12 cellular contexts compared by ENCODE assay signal in genomic region chr7:40507166-40507565, GRCh38.
A peak's percentile ranks its signal among the peaks of the same experiment; 100 is the strongest.
DNase-seq lines count a peak whose midpoint lies in the region; ATAC-seq, FAIRE-seq and TF ChIP-seq lines count a peak whose summit lies in the region.
"Had no signal": no experiment of that assay in that cellular context is flagged by ENCODE, and none has a peak within 500 bp of the region (broad histone marks: within the 10 kb centered on the region; RNA-seq: fewer than 3 reads in every experiment).

No MANE protein-coding gene starts in this region.

- no peak for FAIRE-seq in K562 (lab: Jason Lieb, UNC)

- no peak overlapping the region for H2AK5ac ChIP-seq in neuronal stem cell (ENCODE audit: low read depth, low read length)

- H3K79me1 ChIP-seq in neuronal stem cell (ENCODE audit: low read depth, low read length): no peaks in the 10 kb centered on the region

- in situ Hi-C loops in K562 (cut with MboI): loop anchor here (10.0 kb wide), 1 partner anchor 748 kb away; no protein-coding TSS in a partner anchor

- no peak overlapping the region for H4K91ac ChIP-seq in neuronal stem cell (ENCODE audit: low read depth, low read length, poor library complexity)

- no peak overlapping the region for H2AFZ ChIP-seq in Karpas-422 (ENCODE audit: low read length)
- H2AFZ ChIP-seq in K562 (ENCODE audit: low read depth, low read length): no peak overlapping the region
- no peak overlapping the region for H2AFZ ChIP-seq in neuronal stem cell (ENCODE audit: low read length)
- no peak overlapping the region for H2AFZ ChIP-seq in hepatocyte

- no peak for TF ChIP-seq POLR2A in K562 (conservative IDR thresholded peaks at IDR 0.05)

- no peak overlapping the region for H2BK12ac ChIP-seq in neuronal stem cell (ENCODE audit: low read length)

- H3K4me1 ChIP-seq in Karpas-422 (ENCODE audit: low read length) (no peaks in the 10 kb centered on the region), K562 (replicated peaks in 1 of 2; ENCODE audit: control insufficient read depth in 2 of 2, insufficient read depth in 2 of 2, low read length in 2 of 2) (no peaks in the 10 kb centered on the region), neuronal stem cell (ENCODE audit: control insufficient read depth in 2 of 2, insufficient read depth in 1 of 2, low read depth in 1 of 2, low read length in 2 of 2) (peaks cover 5 to 12% of the 10 kb centered on the region in 2 donors), hepatocyte (ENCODE audit: insufficient read depth) (no peaks in the 10 kb centered on the region)
- H3K4me1 ChIP-seq: HAP-1 had no signal

- TF ChIP-seq EP300 in K562 (IDR thresholded peaks at IDR 0.05; ENCODE audit: low read length): no peak

- no TSS peak for BruUV-seq in K562 (replicated peaks; lab: Mats Ljungman, UMichigan)

- TF ChIP-seq RAD21 in K562 (CRISPR knock-in tag; conservative IDR thresholded peaks at IDR 0.05 in 1 of 2, IDR thresholded peaks at IDR 0.05 in 1 of 2): peak; percentile 26 to 36; a peak in 2 of 4 replicates

- peak; percentile 47 for DNase-seq in NCI-H82 (lab: John Stamatoyannopoulos, UW)
- no peak for DNase-seq in NCI-H82 treated with DMSO at 0.1 percent for 48 hours (lab: John Stamatoyannopoulos, UW; ENCODE audit: unreplicated experiment)
- DNase-seq in Karpas-422: peak; percentile 56
- peak in 3 of 4 experiments; percentile 6 to 9 (median 6) for DNase-seq in K562 (ENCODE audit: extremely low read depth in 1 of 4, low spot score in 3 of 4)
- no peak for DNase-seq in neuronal stem cell (ENCODE audit: low spot score)
- no peak for DNase-seq in hepatocyte (ENCODE audit: low spot score)
- DNase-seq in SK-N-DZ (ENCODE audit: low spot score): no peak
- DNase-seq: activated CD8-positive, alpha-beta memory T cell treated with anti-CD3 and anti-CD28 coated beads for 24 hours; naive B cell; tibial artery had no signal

- H3K9me1 ChIP-seq in K562 (ENCODE audit: control insufficient read depth, insufficient read depth, low read length): no peaks in the 10 kb centered on the region

- H3K79me2 ChIP-seq in Karpas-422 (ENCODE audit: low read length): no peaks in the 10 kb centered on the region
- H3K79me2 ChIP-seq in K562 (ENCODE audit: control insufficient read depth, insufficient read depth, low read length): no peaks in the 10 kb centered on the region
- H3K79me2 ChIP-seq in hepatocyte: no peaks in the 10 kb centered on the region

- H3K9ac ChIP-seq in Karpas-422 (ENCODE audit: low read length) (no peak overlapping the region), K562 (ENCODE audit: insufficient read depth in 1 of 2, low read depth in 2 of 2, low read length in 2 of 2) (no peak overlapping the region), neuronal stem cell (ENCODE audit: low read depth, low read length, poor library complexity) (no peak overlapping the region)

- CTCF ChIA-PET in K562 (lab: Yijun Ruan, JAX; ENCODE audit: low intra/inter-chr PET ratio): no interaction called here

- TF ChIP-seq CTCF in K562 (IDR thresholded peaks at IDR 0.05 in 2 of 3, conservative IDR thresholded peaks at IDR 0.05 in 1 of 3; ENCODE audit: insufficient read depth in 2 of 3, low read depth in 1 of 3, low read length in 3 of 3) (peak in 1 of 3 experiments; percentile 23; a peak in 1 of 6 replicates), hepatocyte (IDR thresholded peaks at IDR 0.05; ENCODE audit: poor library complexity) (no peak)

- no peaks in the 10 kb centered on the region for H3K9me3 ChIP-seq in Karpas-422 (ENCODE audit: low read length)
- H3K9me3 ChIP-seq in K562 (replicated peaks; ENCODE audit: control insufficient read depth, insufficient read depth, low read depth, low read length): no peaks in the 10 kb centered on the region
- peaks cover 5 to 25% of the 10 kb centered on the region in 2 donors for H3K9me3 ChIP-seq in neuronal stem cell (replicated peaks in 1 of 2; ENCODE audit: control insufficient read depth in 2 of 2, insufficient read depth in 1 of 2, low read depth in 1 of 2, low read length in 2 of 2)
- no peaks in the 10 kb centered on the region for H3K9me3 ChIP-seq in hepatocyte (ENCODE audit: low read depth)
- H3K9me3 ChIP-seq: HAP-1 had no signal

- no peak overlapping the region for H4K8ac ChIP-seq in neuronal stem cell (ENCODE audit: low read depth, low read length)

- H3K9me2 ChIP-seq in Karpas-422 (replicated peaks; ENCODE audit: insufficient read depth, low read length): no peaks in the 10 kb centered on the region
- no peaks in the 10 kb centered on the region for H3K9me2 ChIP-seq in hepatocyte (replicated peaks; ENCODE audit: insufficient read depth)

- POLR2A ChIA-PET in K562 (lab: Yijun Ruan, JAX): no interaction called here

- H3K4me2 ChIP-seq in Karpas-422 (ENCODE audit: low read depth, low read length, poor library complexity, severe bottlenecking) (no peak overlapping the region), K562 (ENCODE audit: insufficient read depth, low read length) (no peak overlapping the region), neuronal stem cell (ENCODE audit: insufficient read depth, low read length, poor library complexity, severe bottlenecking) (no peak overlapping the region), hepatocyte (no peak overlapping the region)

- H3K18ac ChIP-seq in neuronal stem cell (ENCODE audit: low read length): peak overlapping the region; percentile 67

- H3K4me3 ChIP-seq in Karpas-422 (ENCODE audit: low read length) (no peak overlapping the region), K562 (no peak overlapping the region), neuronal stem cell (ENCODE audit: low read length in 2 of 2) (no peak overlapping the region), hepatocyte (no peak overlapping the region)
- H3K4me3 ChIP-seq: HAP-1, tibial artery had no signal

- H3K23ac ChIP-seq in neuronal stem cell (ENCODE audit: low read depth, low read length, poor library complexity): no peak overlapping the region

- H2BK15ac ChIP-seq in neuronal stem cell (ENCODE audit: low read length): no peak overlapping the region

- H3K27me3 ChIP-seq in Karpas-422 (ENCODE audit: low read length) (no peaks in the 10 kb centered on the region), K562 (ENCODE audit: control insufficient read depth in 2 of 2, insufficient read depth in 2 of 2, low read length in 2 of 2) (no peaks in the 10 kb centered on the region), neuronal stem cell (ENCODE audit: control insufficient read depth in 3 of 3, insufficient read depth in 3 of 3, low read depth in 1 of 3, low read length in 3 of 3) (no peaks in the 10 kb centered on the region), hepatocyte (no peaks in the 10 kb centered on the region)
- H3K27me3 ChIP-seq: tibial artery had no signal

- H3K14ac ChIP-seq in neuronal stem cell (ENCODE audit: low read length): no peak overlapping the region

- H4K20me1 ChIP-seq in Karpas-422 (ENCODE audit: insufficient read depth, low read depth, low read length) (no peaks in the 10 kb centered on the region), K562 (replicated peaks; ENCODE audit: control insufficient read depth, insufficient read depth, low read length) (no peaks in the 10 kb centered on the region), hepatocyte (ENCODE audit: insufficient read depth, poor library complexity, severe bottlenecking) (no peaks in the 10 kb centered on the region)

- H3K4ac ChIP-seq in neuronal stem cell (ENCODE audit: low read length): no peak overlapping the region

- H3K27ac ChIP-seq in Karpas-422 (ENCODE audit: low read length) (no peak overlapping the region), K562 (ENCODE audit: extremely low read depth, low read depth, low read length) (no peak overlapping the region), neuronal stem cell (replicated peaks; ENCODE audit: low read length) (no peak overlapping the region), hepatocyte (no peak overlapping the region)
- H3K27ac ChIP-seq: tibial artery had no signal

- intact Hi-C loops in K562 (cut with micrococcal nuclease): no loop called here

- no peaks in the 10 kb centered on the region for H3K36me3 ChIP-seq in Karpas-422 (ENCODE audit: insufficient read depth, low read length)
- H3K36me3 ChIP-seq in K562 (ENCODE audit: control insufficient read depth, insufficient read depth, low read length): no peaks in the 10 kb centered on the region
- no peaks in the 10 kb centered on the region for H3K36me3 ChIP-seq in neuronal stem cell (replicated peaks in 1 of 2; ENCODE audit: control insufficient read depth in 2 of 2, insufficient read depth in 2 of 2, low read length in 2 of 2)
- H3K36me3 ChIP-seq in hepatocyte (replicated peaks; ENCODE audit: insufficient read depth, low read depth): no peaks in the 10 kb centered on the region
- H3K36me3 ChIP-seq: HAP-1, tibial artery had no signal

- H2BK120ac ChIP-seq in neuronal stem cell (ENCODE audit: low read depth, low read length): no peak overlapping the region

- 19% methylated on average over 5 of the region's 6 CpGs for WGBS in K562 (ENCODE audit: insufficient coverage, low coverage, missing lambda C conversion rate)
- no CpG with 5 or more reads among the region's 6 CpGs for WGBS in neuronal stem cell (ENCODE audit: extremely low coverage in 2 of 2, insufficient read length in 2 of 2, insufficient replicate concordance in 1 of 2), 2 donors
- WGBS in hepatocyte (ENCODE audit: low lambda C conversion rate, missing lambda C conversion rate): 74% methylated on average over 6 of the region's 6 CpGs

- ATAC-seq in K562: no peak
- no peak for ATAC-seq in HG03025 (IDR thresholded peaks at IDR 0.05; ENCODE audit: low FRiP score, unreplicated experiment)

- H2BK5ac ChIP-seq in neuronal stem cell (ENCODE audit: low read length): no peak overlapping the region

TF ChIP-seq in K562, 482 proteins besides CTCF, POLR2A, EP300 and RAD21 (continues in another document):
- TF ChIP-seq YY1 (IDR thresholded peaks at IDR 0.05; ENCODE audit: borderline replicate concordance in 1 of 3, control insufficient read depth in 1 of 3, extremely low read depth in 1 of 3, insufficient read depth in 3 of 3, insufficient read length in 1 of 3, insufficient replicate concordance in 2 of 3, low read depth in 1 of 3, low read length in 2 of 3) (no peak), TRIM24 (IDR thresholded peaks at IDR 0.05) (no peak), ZNF280A (IDR thresholded peaks at IDR 0.05; ENCODE audit: low read depth, partially characterized antibody) (no peak), MEF2D (tag; conservative IDR thresholded peaks at IDR 0.05; ENCODE audit: low read depth) (no peak), FOXM1 (IDR thresholded peaks at IDR 0.05; ENCODE audit: low read depth) (no peak), FOXM1 (CRISPR knock-in tag; IDR thresholded peaks at IDR 0.05; ENCODE audit: low read depth) (no peak)

Comparison
In these comparisons a context has a peak if more than half of its experiments do, and no peak if none do; other contexts are left out.
1. DNase-seq: peak in NCI-H82 (single experiment), Karpas-422 (single experiment) and K562 (3 of 4); none in NCI-H82 treated with DMSO at 0.1 percent for 48 hours (single experiment), neuronal stem cell (single experiment), hepatocyte (single experiment) and SK-N-DZ (single experiment).